In the genomic region with DNA sequence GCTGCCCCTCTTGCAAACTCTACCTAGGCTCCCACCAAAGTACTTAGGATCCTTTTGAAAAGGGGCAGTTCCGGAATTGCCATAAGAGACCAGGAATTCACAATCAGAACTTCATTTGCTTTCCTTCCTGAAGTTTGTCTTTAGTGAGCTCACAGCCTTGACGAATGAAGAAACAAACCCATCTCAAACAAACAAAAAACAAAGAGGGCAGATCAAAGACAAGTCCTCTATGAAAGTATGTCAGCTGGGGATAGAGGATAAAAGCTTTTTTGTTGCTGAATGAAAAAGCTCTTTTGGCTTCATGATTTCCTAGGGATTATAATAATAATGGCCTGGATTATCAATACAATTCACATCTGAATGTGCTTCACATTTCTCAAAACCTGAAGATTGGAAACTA, we compare ENCODE assay signal across 13 cellular contexts.
DNase-seq lines count a peak whose midpoint lies in the region.
"Had no signal": no experiment of that assay in that cellular context is flagged by ENCODE, and none has a peak within 500 bp of the region (broad histone marks: within the 10 kb centered on the region; RNA-seq: fewer than 3 reads in every experiment).

No MANE protein-coding gene starts in this region.

- H3K23ac ChIP-seq in mesendoderm (ENCODE audit: low read length) (no peak overlapping the region), trophoblast cell (ENCODE audit: low read length) (no peak overlapping the region)

- H2BK5ac ChIP-seq in mesendoderm (ENCODE audit: low read length) (no peak overlapping the region), trophoblast cell (ENCODE audit: low read depth, low read length, poor library complexity) (no peak overlapping the region)

- no peak overlapping the region for H3K56ac ChIP-seq in mesendoderm (ENCODE audit: low read length)

- H3K4ac ChIP-seq in mesendoderm (ENCODE audit: low read depth, low read length) (no peak overlapping the region), trophoblast cell (ENCODE audit: low read depth, low read length) (no peak overlapping the region)

- H2BK120ac ChIP-seq in mesendoderm (ENCODE audit: low read depth, low read length) (no peak overlapping the region), trophoblast cell (ENCODE audit: insufficient read depth, low read length, poor library complexity) (no peak overlapping the region)

- no peak overlapping the region for H4K91ac ChIP-seq in trophoblast cell (ENCODE audit: low read depth, low read length)

- H3K27ac ChIP-seq in HUES64 (ENCODE audit: low read depth, low read length) (peak overlapping the region; percentile 11; the same call in 1 of the 2 replicates), mesendoderm (ENCODE audit: low read depth, low read length) (no peak overlapping the region), trophoblast cell (ENCODE audit: low read depth, low read length) (no peak overlapping the region)
- H3K27ac ChIP-seq: A549, KMS-11 had no signal

- no peak overlapping the region for H3K4me3 ChIP-seq in HUES64 (ENCODE audit: low read length)
- H3K4me3 ChIP-seq in mesendoderm (ENCODE audit: low read length): no peak overlapping the region
- no peak overlapping the region for H3K4me3 ChIP-seq in trophoblast cell (ENCODE audit: low read depth, low read length)
- H3K4me3 ChIP-seq: A549, GM12878 had no signal

- peak; percentile 31 for DNase-seq in foreskin melanocyte
- DNase-seq in mesendoderm: no peak
- no peak for DNase-seq in DMS79 treated with DMSO at 0.1 percent for 48 hours (lab: John Stamatoyannopoulos, UW)
- DNase-seq in trophoblast cell: no peak
- no peak for DNase-seq in DMS 273 treated with DMSO at 0.1 percent for 48 hours (lab: John Stamatoyannopoulos, UW)
- DNase-seq in HK-2 (ENCODE audit: unreplicated experiment): no peak
- DNase-seq: CD8-positive, alpha-beta memory T cell; HCEC 1CT; HFFc6 had no signal

- no peak overlapping the region for H4K5ac ChIP-seq in mesendoderm (ENCODE audit: low read length)

- H2BK12ac ChIP-seq in trophoblast cell (ENCODE audit: low read length): no peak overlapping the region

- no peak overlapping the region for H3K9ac ChIP-seq in HUES64 (ENCODE audit: low read depth, low read length)
- H3K9ac ChIP-seq in mesendoderm (ENCODE audit: low read length): no peak overlapping the region
- no peak overlapping the region for H3K9ac ChIP-seq in trophoblast cell (ENCODE audit: low read length)
- H3K9ac ChIP-seq: KMS-11 had no signal

- H4K8ac ChIP-seq in mesendoderm (ENCODE audit: low read depth, low read length): no peak overlapping the region
- H4K8ac ChIP-seq in trophoblast cell (ENCODE audit: low read depth, low read length): no peak overlapping the region

- no peak overlapping the region for H3K14ac ChIP-seq in trophoblast cell (ENCODE audit: low read length)

- H3K36me3 ChIP-seq in HUES64 (ENCODE audit: insufficient read depth, low read length): no peaks in the 10 kb centered on the region
- no peaks in the 10 kb centered on the region for H3K36me3 ChIP-seq in mesendoderm (ENCODE audit: control insufficient read depth, insufficient read depth, low read length)
- H3K36me3 ChIP-seq in trophoblast cell (ENCODE audit: control insufficient read depth in 1 of 2, insufficient read depth in 2 of 2, low read length in 2 of 2): no peaks in the 10 kb centered on the region

- no peak overlapping the region for H3K4me2 ChIP-seq in mesendoderm (ENCODE audit: low read length)
- H3K4me2 ChIP-seq in trophoblast cell (ENCODE audit: low read length): no peak overlapping the region
- H3K4me2 ChIP-seq: A549, KMS-11 had no signal

- H2BK15ac ChIP-seq in mesendoderm (replicated peaks; ENCODE audit: low read depth): peak overlapping the region; percentile 47

- 30% methylated on average over 2 of the region's 2 CpGs for WGBS in HUES64
- WGBS in mesendoderm (ENCODE audit: extremely low coverage, insufficient coverage, low lambda C conversion rate): no CpG with 5 or more reads among the region's 2 CpGs
- WGBS in trophoblast cell (ENCODE audit: extremely low coverage, insufficient coverage, insufficient read length): no CpG with 5 or more reads among the region's 2 CpGs

- H3K27me3 ChIP-seq in HUES64 (ENCODE audit: insufficient read depth, low read length) (no peaks in the 10 kb centered on the region), mesendoderm (ENCODE audit: insufficient read depth, low read length, poor library complexity) (no peaks in the 10 kb centered on the region), trophoblast cell (ENCODE audit: insufficient read depth, low read length) (no peaks in the 10 kb centered on the region)

- H2AK5ac ChIP-seq in mesendoderm (ENCODE audit: low read length): no peak overlapping the region
- no peak overlapping the region for H2AK5ac ChIP-seq in trophoblast cell (ENCODE audit: low read length)

- H4K12ac ChIP-seq in trophoblast cell (ENCODE audit: low read depth, low read length): no peak overlapping the region

- peaks cover 21% of the 10 kb centered on the region for H3K4me1 ChIP-seq in HUES64 (ENCODE audit: insufficient read depth, low read length)
- peaks cover 2% of the 10 kb centered on the region for H3K4me1 ChIP-seq in mesendoderm (ENCODE audit: control insufficient read depth, low read depth, low read length)
- H3K4me1 ChIP-seq in trophoblast cell (ENCODE audit: control insufficient read depth in 1 of 2, insufficient read depth in 2 of 2, low read length in 2 of 2): no peaks in the 10 kb centered on the region
- H3K4me1 ChIP-seq: A549 had no signal

- H3K79me1 ChIP-seq in mesendoderm (ENCODE audit: low read length) (no peaks in the 10 kb centered on the region), trophoblast cell (ENCODE audit: low read length) (no peaks in the 10 kb centered on the region)

- no peak overlapping the region for H3K18ac ChIP-seq in mesendoderm (ENCODE audit: low read length)
- no peak overlapping the region for H3K18ac ChIP-seq in trophoblast cell (ENCODE audit: low read length)

- no peaks in the 10 kb centered on the region for H3K79me2 ChIP-seq in mesendoderm (ENCODE audit: control insufficient read depth, insufficient read depth, low read length)
- H3K79me2 ChIP-seq in trophoblast cell (ENCODE audit: control insufficient read depth, insufficient read depth, low read length, poor library complexity): no peaks in the 10 kb centered on the region

- H3K9me3 ChIP-seq in HUES64 (ENCODE audit: insufficient read depth, low read depth, low read length) (no peaks in the 10 kb centered on the region), trophoblast cell (ENCODE audit: insufficient read depth, low read depth, low read length) (no peaks in the 10 kb centered on the region)
- H3K9me3 ChIP-seq: A549 had no signal

- no peak overlapping the region for H2AFZ ChIP-seq in trophoblast cell (ENCODE audit: insufficient read depth, low read length, poor library complexity)
